In the genomic region with DNA sequence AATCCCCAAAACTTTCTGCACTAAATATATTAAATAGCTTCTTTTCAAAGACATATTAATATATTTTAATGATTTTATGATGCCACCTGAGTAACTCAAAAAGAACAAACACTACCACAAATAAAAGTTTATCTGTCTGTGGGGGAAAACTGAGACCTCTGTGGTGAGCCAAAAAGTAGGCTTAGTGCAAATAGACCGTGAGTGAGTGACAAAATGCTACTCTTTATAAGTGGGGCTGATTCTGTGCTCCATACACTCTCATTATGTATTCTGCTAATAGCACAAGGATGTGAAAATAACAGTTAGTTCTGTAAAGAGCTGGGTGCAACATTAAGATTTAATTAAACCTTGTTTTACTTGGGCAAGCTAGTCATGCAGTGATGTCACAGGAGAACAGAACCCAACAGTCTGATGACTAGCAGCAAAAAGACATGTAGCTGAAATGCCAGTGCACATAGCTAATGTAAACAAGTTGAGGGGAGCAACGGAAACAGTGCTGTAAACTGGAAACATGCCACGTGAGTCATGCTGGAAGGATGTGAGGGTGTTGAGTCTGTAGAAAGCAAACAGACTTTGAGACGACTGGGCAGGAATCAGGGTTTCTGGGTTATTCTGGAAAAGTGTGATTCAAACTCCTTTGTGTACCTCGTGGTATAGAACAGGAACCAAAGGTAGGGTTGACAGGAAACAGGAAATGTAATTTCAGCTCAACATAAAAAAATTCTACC, we compare ENCODE assay signal across 9 cellular contexts.
DNase-seq lines count a peak whose midpoint lies in the region; ATAC-seq, FAIRE-seq and TF ChIP-seq lines count a peak whose summit lies in the region.
"Had no signal": no experiment of that assay in that cellular context is flagged by ENCODE, and none has a peak within 500 bp of the region (broad histone marks: within the 10 kb centered on the region; RNA-seq: fewer than 3 reads in every experiment).

No MANE protein-coding gene starts in this region.

- intact Hi-C loops in ascending aorta (cut with DNase I) = no loop called here
- intact Hi-C loops in kidney (cut with DNase I) = no loop called here
- intact Hi-C loops in activated CD8-positive, alpha-beta T cell treated with anti-CD3 and anti-CD28 coated beads for 36 hours (cut with micrococcal nuclease) = no loop called here
- intact Hi-C loops in vagina (cut with DNase I) = no loop called here

- H3K4me3 ChIP-seq in ascending aorta (no peak overlapping the region), kidney (ENCODE audit: low read length in 2 of 2) (peak overlapping the region in 1 of 2 donors; percentile 29), vagina (no peak overlapping the region)

- H3K36me3 ChIP-seq in ascending aorta = no peaks in the 10 kb centered on the region
- H3K36me3 ChIP-seq in kidney (ENCODE audit: control insufficient read depth in 1 of 2, insufficient read depth in 2 of 2, low read length in 2 of 2) = no peaks in the 10 kb centered on the region
- no peaks in the 10 kb centered on the region for H3K36me3 ChIP-seq in vagina
- H3K36me3 ChIP-seq: BE2C had no signal

- no peaks in the 10 kb centered on the region for H3K9me3 ChIP-seq in ascending aorta
- H3K9me3 ChIP-seq in kidney (ENCODE audit: control insufficient read depth in 1 of 2, low read length in 2 of 2) = no peaks in the 10 kb centered on the region
- no peaks in the 10 kb centered on the region for H3K9me3 ChIP-seq in vagina
- H3K9me3 ChIP-seq: BE2C had no signal

- TF ChIP-seq CTCF in ascending aorta (IDR thresholded peaks at IDR 0.05) = no peak
- TF ChIP-seq CTCF in kidney (IDR thresholded peaks at IDR 0.05; ENCODE audit: borderline replicate concordance, extremely low read depth, insufficient read depth) = no peak
- no peak for TF ChIP-seq CTCF in activated CD8-positive, alpha-beta T cell treated with anti-CD3 and anti-CD28 coated beads for 36 hours (IDR thresholded peaks at IDR 0.05)
- no peak for TF ChIP-seq CTCF in GM10248 (IDR thresholded peaks at IDR 0.05; ENCODE audit: control extremely low read depth, extremely low read depth, low read depth, missing control alignments)
- no peak for TF ChIP-seq CTCF in vagina (IDR thresholded peaks at IDR 0.05)

- H3K27ac Mint-ChIP-seq in activated CD8-positive, alpha-beta T cell treated with anti-CD3 and anti-CD28 coated beads for 36 hours = no peak overlapping the region

- H3K27me3 Mint-ChIP-seq in activated CD8-positive, alpha-beta T cell treated with anti-CD3 and anti-CD28 coated beads for 36 hours = no peaks in the 10 kb centered on the region

- peak overlapping the region; percentile 12 to 45 for H3K27ac ChIP-seq in ascending aorta
- no peak overlapping the region for H3K27ac ChIP-seq in kidney (ENCODE audit: low read depth in 2 of 2, low read length in 2 of 2)
- H3K27ac ChIP-seq in vagina = no peak overlapping the region

- FAIRE-seq in kidney (lab: Jason Lieb, UNC) = peak; percentile 32
- peak; percentile 96 for FAIRE-seq in urothelium cell line (lab: Jason Lieb, UNC)

- no peaks in the 10 kb centered on the region for H3K36me3 Mint-ChIP-seq in activated CD8-positive, alpha-beta T cell treated with anti-CD3 and anti-CD28 coated beads for 36 hours (ENCODE audit: low read depth)

- H3K4me3 Mint-ChIP-seq in activated CD8-positive, alpha-beta T cell treated with anti-CD3 and anti-CD28 coated beads for 36 hours = no peak overlapping the region

- H3K27me3 ChIP-seq in ascending aorta (no peaks in the 10 kb centered on the region), vagina (no peaks in the 10 kb centered on the region)
- H3K27me3 ChIP-seq: BE2C had no signal

- no peaks in the 10 kb centered on the region for H3K4me1 Mint-ChIP-seq in activated CD8-positive, alpha-beta T cell treated with anti-CD3 and anti-CD28 coated beads for 36 hours (ENCODE audit: low read depth)

- peaks cover 18% of the 10 kb centered on the region for H3K9me3 Mint-ChIP-seq in activated CD8-positive, alpha-beta T cell treated with anti-CD3 and anti-CD28 coated beads for 36 hours

- DNase-seq in NCI-H510A treated with DMSO at 0.1 percent for 48 hours (lab: John Stamatoyannopoulos, UW) = peak; percentile 2
- no peak for DNase-seq in NCI-H510A (lab: John Stamatoyannopoulos, UW)
- peak; percentile 18 to 84 for DNase-seq in ascending aorta (ENCODE audit: low spot score in 2 of 2)
- peak; percentile 49 for DNase-seq in kidney
- DNase-seq in urothelium cell line (ENCODE audit: low spot score) = peak; percentile 87
- DNase-seq in activated CD8-positive, alpha-beta T cell treated with anti-CD3 and anti-CD28 coated beads for 36 hours = no peak
- DNase-seq in GM10248 (ENCODE audit: extremely low spot score) = no peak
- no peak for DNase-seq in vagina (ENCODE audit: extremely low spot score in 2 of 2)
- DNase-seq: BE2C had no signal

- H3K9ac ChIP-seq in kidney (ENCODE audit: low read length in 2 of 2) = no peak overlapping the region

- CTCF ChIA-PET in activated CD8-positive, alpha-beta T cell treated with anti-CD3 and anti-CD28 coated beads for 36 hours (lab: Charles Lee) = no interaction called here
- CTCF ChIA-PET in GM10248 (lab: Yijun Ruan, JAX) = no interaction called here

- POLR2A ChIA-PET in activated CD8-positive, alpha-beta T cell treated with anti-CD3 and anti-CD28 coated beads for 36 hours (lab: Charles Lee) = no interaction called here
- POLR2A ChIA-PET in GM10248 (lab: Yijun Ruan, JAX) = no interaction called here

- TF ChIP-seq POLR2A in vagina (IDR thresholded peaks at IDR 0.05) = no peak

- peaks cover 0 to 4% of the 10 kb centered on the region in 2 donors for H3K4me1 ChIP-seq in ascending aorta
- peaks cover 0 to 3% of the 10 kb centered on the region in 2 donors for H3K4me1 ChIP-seq in kidney (ENCODE audit: control insufficient read depth in 1 of 2, insufficient read depth in 1 of 2, low read depth in 1 of 2, low read length in 2 of 2)
- no peaks in the 10 kb centered on the region for H3K4me1 ChIP-seq in vagina
- H3K4me1 ChIP-seq: BE2C had no signal

- ATAC-seq in activated CD8-positive, alpha-beta T cell treated with anti-CD3 and anti-CD28 coated beads for 36 hours = no peak

Comparison
In these comparisons a context has a peak if more than half of its experiments do, and no peak if none do; other contexts are left out.
1. DNase-seq: peak in NCI-H510A treated with DMSO at 0.1 percent for 48 hours (single experiment), ascending aorta (2 of 2), kidney (single experiment) and urothelium cell line (single experiment); none in NCI-H510A (single experiment), activated CD8-positive, alpha-beta T cell treated with anti-CD3 and anti-CD28 coated beads for 36 hours (single experiment), GM10248 (single experiment) and vagina (0 of 2).
2. H3K27ac ChIP-seq: peak in ascending aorta (2 of 2); none in kidney (0 of 2) and vagina (single experiment).